ENCODE assay signal across 30 cellular contexts in genomic region chr6:11080296-11080695, GRCh38. TPM values are rescaled to one million over a fixed set of nuclear protein-coding genes. Genes with fewer than 3 reads are reported as not detected.
"Had no signal": no experiment of that assay in that cellular context is flagged by ENCODE, and none has a peak within 500 bp of the region (broad histone marks: within the 10 kb centered on the region; RNA-seq: fewer than 3 reads in every experiment).

No MANE protein-coding gene starts in this region.

- H3K4me1 ChIP-seq: esophagus muscularis mucosa, gastrocnemius medialis, heart right ventricle, left lung, lower lobe of right lung had no signal

- DNase-seq: dermis blood vessel endothelial cell; dorsolateral prefrontal cortex; effector CD4-positive, alpha-beta T cell; effector memory CD4-positive, alpha-beta T cell; foreskin fibroblast; foreskin melanocyte; gastrocnemius medialis; glutamatergic neuron; head of caudate nucleus; heart right ventricle; hippocampal formation; immature natural killer cell; islet precursor cell; kidney; kidney glomerular epithelial cell; left cardiac atrium; left lung; left ventricle myocardium superior; lower lobe of right lung; mesenchymal stem cell; midbrain had no signal

- H3K36me3 ChIP-seq: esophagus muscularis mucosa, gastrocnemius medialis, heart right ventricle, left lung, lower lobe of right lung had no signal

- H3K27me3 ChIP-seq: esophagus muscularis mucosa, gastrocnemius medialis, heart right ventricle, left lung had no signal

- FAIRE-seq: colon, endothelial cell of umbilical vein, kidney had no signal

- H3K27ac ChIP-seq: coronary artery, dorsolateral prefrontal cortex, esophagus muscularis mucosa, gastrocnemius medialis, heart right ventricle, left lung, lower lobe of right lung had no signal

- ATAC-seq: gastrocnemius medialis, heart right ventricle, left cardiac atrium, left lung, left ventricle myocardium superior, lower lobe of right lung had no signal

- H3K4me3 ChIP-seq: coronary artery, dorsolateral prefrontal cortex, esophagus muscularis mucosa, gastrocnemius medialis, heart right ventricle, left lung, lower lobe of right lung had no signal

- H3K9me3 ChIP-seq: esophagus muscularis mucosa, gastrocnemius medialis, heart right ventricle, left lung, lower lobe of right lung had no signal

RNA-seq across cellular contexts. Expression of gene ERVFRD-1, which starts 31.2 kb away (rescaled TPM):
- total RNA-seq: cerebellum, endothelial cell of umbilical vein, epithelial cell of proximal tubule, gastrocnemius medialis had no signal
- polyA plus RNA-seq: endothelial cell of umbilical vein had no signal

RNA-seq across cellular contexts. Expression of gene ELOVL2, which starts 36.2 kb away (rescaled TPM):
- total RNA-seq: endothelial cell of umbilical vein, glomerular endothelial cell, lung microvascular endothelial cell, mononuclear cell had no signal
- polyA plus RNA-seq: endothelial cell of umbilical vein, immature natural killer cell had no signal
